ENCODE assay signal across 35 cellular contexts in the genomic region with DNA sequence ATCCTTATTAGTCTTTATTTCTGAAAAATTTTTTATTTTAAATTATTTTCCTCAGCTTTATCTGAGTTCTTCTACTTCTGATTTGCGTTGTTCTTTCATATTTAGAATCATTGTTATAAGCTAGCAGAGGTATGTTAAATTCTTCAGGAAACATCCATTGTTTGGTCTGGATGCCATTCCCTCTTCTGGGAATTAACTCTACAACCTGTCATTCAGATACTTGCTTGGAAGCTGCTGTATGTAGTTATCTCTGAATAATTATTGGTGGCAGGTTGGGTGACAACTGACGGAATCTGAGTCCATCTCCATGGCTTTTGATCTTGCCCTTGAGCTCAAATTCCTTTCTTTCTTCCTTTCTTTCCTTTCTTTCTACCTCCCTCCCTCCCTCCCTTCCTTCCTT.
"Had no signal": no experiment of that assay in that cellular context is flagged by ENCODE, and none has a peak within 500 bp of the region (broad histone marks: within the 10 kb centered on the region; RNA-seq: fewer than 3 reads in every experiment).

No MANE protein-coding gene starts in this region.

- H3K27ac ChIP-seq: KMS-11 had no signal

- H3K9ac ChIP-seq: KMS-11 had no signal

- H3K9me3 ChIP-seq: MG63 had no signal

- H3K27me3 ChIP-seq: MG63 had no signal

- DNase-seq: Karpas-422, Kasumi-1, KG1, MG63, MM.1S, MV-4-11, NCI-H1048, NCI-H1092, NCI-H1092 treated with DMSO at 0.1 percent for 48 hours, NCI-H1105, NCI-H1105 treated with DMSO at 0.1 percent for 48 hours, NCI-H1417, NCI-H1417 treated with DMSO at 0.1 percent for 48 hours, NCI-H1436, NCI-H1436 treated with DMSO at 0.1 percent for 48 hours, NCI-H146, NCI-H1694, NCI-H1694 treated with DMSO at 0.1 percent for 48 hours, NCI-H187, NCI-H187 treated with DMSO at 0.1 percent for 48 hours, NCI-H1930, NCI-H2029, NCI-H2029 treated with DMSO at 0.1 percent for 48 hours, NCI-H2081, NCI-H2081 treated with DMSO at 0.1 percent for 48 hours, NCI-H2107, NCI-H2171, NCI-H2171 treated with DMSO at 0.1 percent for 48 hours, NCI-H2227 treated with DMSO at 0.1 percent for 48 hours, NCI-H226, NCI-H345, NCI-H446, NCI-H446 treated with DMSO at 0.1 percent for 48 hours, NCI-H510A had no signal

- H3K4me2 ChIP-seq: KMS-11 had no signal

- H3K4me3 ChIP-seq: MG63 had no signal

- H3K36me3 ChIP-seq: MG63 had no signal
